Comparison of ENCODE assay signal across 10 cellular contexts in the genomic region with DNA sequence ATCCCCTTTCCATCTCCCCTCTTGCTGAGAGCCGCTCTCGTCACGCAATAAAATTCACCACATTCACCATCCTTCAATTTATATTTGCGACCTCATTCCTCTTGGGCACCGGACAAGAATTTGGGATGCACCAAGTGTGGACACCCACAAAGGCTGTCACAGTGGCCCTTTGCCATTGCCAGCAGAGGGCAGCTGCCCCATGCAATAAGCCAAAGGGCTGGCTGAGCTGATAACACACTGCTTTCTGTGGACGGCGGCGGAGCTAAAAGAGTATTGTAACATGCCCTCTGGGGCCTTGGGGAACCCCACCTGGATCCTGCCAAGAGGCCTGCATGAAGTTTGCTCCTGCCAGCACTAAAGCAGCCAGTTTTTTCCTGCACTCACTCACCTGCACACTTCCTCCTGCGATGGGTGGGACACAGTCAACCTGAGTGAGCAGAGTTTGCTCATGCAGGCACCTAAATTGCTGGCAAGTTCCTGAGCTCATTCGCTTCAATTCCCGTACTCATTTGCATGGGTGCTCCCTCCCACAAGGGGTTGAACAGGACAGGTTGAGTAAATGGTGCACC.
DNase-seq lines count a peak whose midpoint lies in the region; ATAC-seq and TF ChIP-seq lines count a peak whose summit lies in the region.
"Had no signal": no experiment of that assay in that cellular context is flagged by ENCODE, and none has a peak within 500 bp of the region (broad histone marks: within the 10 kb centered on the region; RNA-seq: fewer than 3 reads in every experiment).

No MANE protein-coding gene starts in this region.

- intact Hi-C loops in lower lobe of right lung (cut with DNase I): no loop called here
- intact Hi-C loops in activated CD4-positive, alpha-beta memory T cell treated with anti-CD3 and anti-CD28 coated beads for 36 hours (cut with micrococcal nuclease): no loop called here

- H3K36me3 Mint-ChIP-seq in activated CD4-positive, alpha-beta memory T cell treated with anti-CD3 and anti-CD28 coated beads for 36 hours: no peaks in the 10 kb centered on the region

- no peaks in the 10 kb centered on the region for H3K27me3 ChIP-seq in lower lobe of right lung (ENCODE audit: low read depth)

- H3K9me3 ChIP-seq in lower lobe of right lung: no peaks in the 10 kb centered on the region

- H3K27ac ChIP-seq in lower lobe of right lung: no peak overlapping the region

- H3K4me1 ChIP-seq in lower lobe of right lung: no peaks in the 10 kb centered on the region

- H3K4me1 Mint-ChIP-seq in activated CD4-positive, alpha-beta memory T cell treated with anti-CD3 and anti-CD28 coated beads for 36 hours (ENCODE audit: low read depth): no peaks in the 10 kb centered on the region

- CTCF ChIA-PET in activated CD4-positive, alpha-beta memory T cell treated with anti-CD3 and anti-CD28 coated beads for 36 hours (lab: Charles Lee): no interaction called here

- no peak overlapping the region for H3K4me3 Mint-ChIP-seq in activated CD4-positive, alpha-beta memory T cell treated with anti-CD3 and anti-CD28 coated beads for 36 hours

- peak; percentile 73 to 87 for ATAC-seq in lower lobe of right lung

- H3K9me3 Mint-ChIP-seq in activated CD4-positive, alpha-beta memory T cell treated with anti-CD3 and anti-CD28 coated beads for 36 hours: no peaks in the 10 kb centered on the region

- DNase-seq in Ammon's horn (ENCODE audit: low spot score): peak; percentile 30
- peak; percentile 49 for DNase-seq in ecto neural progenitor cell (ENCODE audit: low spot score)
- DNase-seq in lower lobe of right lung: peak; percentile 46
- no peak for DNase-seq in activated CD4-positive, alpha-beta memory T cell treated with anti-CD3 and anti-CD28 coated beads for 36 hours
- no peak for DNase-seq in activated CD4-positive, alpha-beta T cell treated with anti-CD3 and anti-CD28 coated beads, Interleukin-2, amount 50 U/mL, for 4 hours
- no peak for DNase-seq in NCI-H524 treated with DMSO at 0.1 percent for 48 hours (lab: John Stamatoyannopoulos, UW)
- no peak for DNase-seq in central memory CD4-positive, alpha-beta T cell
- DNase-seq: activated CD4-positive, alpha-beta T cell treated with anti-CD3 and anti-CD28 coated beads, Interleukin-2, amount 50 U/mL, for 48 hours; NCI-H510A had no signal

- no peaks in the 10 kb centered on the region for H3K27me3 Mint-ChIP-seq in activated CD4-positive, alpha-beta memory T cell treated with anti-CD3 and anti-CD28 coated beads for 36 hours

- no peak overlapping the region for H3K27ac Mint-ChIP-seq in activated CD4-positive, alpha-beta memory T cell treated with anti-CD3 and anti-CD28 coated beads for 36 hours

- no peak overlapping the region for H3K4me3 ChIP-seq in lower lobe of right lung

- no peaks in the 10 kb centered on the region for H3K36me3 ChIP-seq in lower lobe of right lung

- POLR2A ChIA-PET in activated CD4-positive, alpha-beta memory T cell treated with anti-CD3 and anti-CD28 coated beads for 36 hours (lab: Charles Lee): no interaction called here

- TF ChIP-seq CTCF in LNCAP (IDR thresholded peaks at IDR 0.05) (peak; percentile 25; the same call in 1 of the 2 replicates), lower lobe of right lung (IDR thresholded peaks at IDR 0.05) (peak; percentile 45)

Comparison
In these comparisons a context has a peak if more than half of its experiments do, and no peak if none do; other contexts are left out.
1. DNase-seq: peak in Ammon's horn (single experiment), ecto neural progenitor cell (single experiment) and lower lobe of right lung (single experiment); none in activated CD4-positive, alpha-beta memory T cell treated with anti-CD3 and anti-CD28 coated beads for 36 hours (single experiment), activated CD4-positive, alpha-beta T cell treated with anti-CD3 and anti-CD28 coated beads, Interleukin-2, amount 50 U/mL, for 4 hours (0 of 2), NCI-H524 treated with DMSO at 0.1 percent for 48 hours (single experiment) and central memory CD4-positive, alpha-beta T cell (single experiment).